9 cellular contexts compared by ENCODE assay signal in genomic region chr17:71118039-71118438, GRCh38.
DNase-seq lines count a peak whose midpoint lies in the region; ATAC-seq and TF ChIP-seq lines count a peak whose summit lies in the region.
"Had no signal": no experiment of that assay in that cellular context is flagged by ENCODE, and none has a peak within 500 bp of the region (broad histone marks: within the 10 kb centered on the region; RNA-seq: fewer than 3 reads in every experiment).

No MANE protein-coding gene starts in this region.

- WGBS in endodermal cell (ENCODE audit: insufficient coverage in 1 of 2, insufficient read length in 1 of 2), 2 experiments = 87 to 88% methylated on average over 4 of the region's 4 CpGs

- no peak overlapping the region for H3K27ac Mint-ChIP-seq in HFFc6
- H3K27ac Mint-ChIP-seq in endodermal cell = no peak overlapping the region
- H3K27ac Mint-ChIP-seq in immature natural killer cell = no peak overlapping the region
- H3K27ac Mint-ChIP-seq in activated naive CD4-positive, alpha-beta T cell treated with anti-CD3 and anti-CD28 coated beads, Interleukin-2, amount 10 ng/mL, durations not matched to agents 7 days and 5 days = no peak overlapping the region
- H3K27ac Mint-ChIP-seq: activated CD4-positive, alpha-beta memory T cell treated with anti-CD3 and anti-CD28 coated beads for 36 hours had no signal

- no peaks in the 10 kb centered on the region for H3K4me1 Mint-ChIP-seq in HFFc6 (ENCODE audit: low read depth)
- peaks cover 29% of the 10 kb centered on the region for H3K4me1 Mint-ChIP-seq in endodermal cell
- H3K4me1 Mint-ChIP-seq in activated T-cell treated with anti-CD3 and anti-CD28 coated beads, Interleukin-2, amount 50 U/mL, for 4 hours (ENCODE audit: low read depth) = no peaks in the 10 kb centered on the region
- H3K4me1 Mint-ChIP-seq in immature natural killer cell = no peaks in the 10 kb centered on the region
- H3K4me1 Mint-ChIP-seq in activated naive CD4-positive, alpha-beta T cell treated with anti-CD3 and anti-CD28 coated beads, Interleukin-2, amount 10 ng/mL, durations not matched to agents 7 days and 5 days = no peaks in the 10 kb centered on the region

- H3K36me3 ChIP-seq in endodermal cell (ENCODE audit: control insufficient read depth, insufficient read depth, low read length) = no peaks in the 10 kb centered on the region

- no peak overlapping the region for H3K9ac ChIP-seq in endodermal cell (ENCODE audit: extremely low read depth, low read length, poor library complexity, severe bottlenecking)

- CTCF ChIA-PET in activated naive CD4-positive, alpha-beta T cell treated with anti-CD3 and anti-CD28 coated beads, Interleukin-2, amount 10 ng/mL, durations not matched to agents 7 days and 5 days (lab: Charles Lee) = no interaction called here

- H3K4me3 Mint-ChIP-seq in HFFc6 (no peak overlapping the region), endodermal cell (no peak overlapping the region), immature natural killer cell (no peak overlapping the region)
- no peak overlapping the region for H3K4me3 Mint-ChIP-seq in activated T-cell treated with anti-CD3 and anti-CD28 coated beads, Interleukin-2, amount 50 U/mL, for 4 hours
- H3K4me3 Mint-ChIP-seq in activated naive CD4-positive, alpha-beta T cell treated with anti-CD3 and anti-CD28 coated beads, Interleukin-2, amount 10 ng/mL, durations not matched to agents 7 days and 5 days = no peak overlapping the region
- H3K4me3 Mint-ChIP-seq: activated CD4-positive, alpha-beta memory T cell treated with anti-CD3 and anti-CD28 coated beads for 36 hours had no signal

- ATAC-seq in activated T-cell treated with anti-CD3 and anti-CD28 coated beads, Interleukin-2, amount 50 U/mL, for 4 hours = no peak

- no peaks in the 10 kb centered on the region for H3K9me3 ChIP-seq in endodermal cell (ENCODE audit: control insufficient read depth, low read length)

- no peaks in the 10 kb centered on the region for H3K4me1 ChIP-seq in endodermal cell (ENCODE audit: control insufficient read depth, insufficient read depth, low read length)

- TF ChIP-seq CTCF in HFFc6 (IDR thresholded peaks at IDR 0.05) (peak; percentile 69), endodermal cell (conservative IDR thresholded peaks at IDR 0.05) (peak; percentile 80), retinal pigment epithelial cell (conservative IDR thresholded peaks at IDR 0.05; ENCODE audit: low read depth, low read length) (peak; percentile 56)

- H3K27me3 Mint-ChIP-seq in HFFc6 (ENCODE audit: insufficient read depth) = no peaks in the 10 kb centered on the region; the same call in 1 of the 2 replicates
- H3K27me3 Mint-ChIP-seq in endodermal cell (ENCODE audit: insufficient read depth) = peaks cover 2% of the 10 kb centered on the region
- H3K27me3 Mint-ChIP-seq in activated T-cell treated with anti-CD3 and anti-CD28 coated beads, Interleukin-2, amount 50 U/mL, for 4 hours (ENCODE audit: low read depth) = no peaks in the 10 kb centered on the region
- H3K27me3 Mint-ChIP-seq in immature natural killer cell (ENCODE audit: low read depth in 3 of 3) = no peaks in the 10 kb centered on the region
- no peaks in the 10 kb centered on the region for H3K27me3 Mint-ChIP-seq in activated naive CD4-positive, alpha-beta T cell treated with anti-CD3 and anti-CD28 coated beads, Interleukin-2, amount 10 ng/mL, durations not matched to agents 7 days and 5 days

- no peaks in the 10 kb centered on the region for H3K27me3 ChIP-seq in endodermal cell (ENCODE audit: control insufficient read depth, insufficient read depth, low read length, poor library complexity, severe bottlenecking)

- H3K36me3 Mint-ChIP-seq in HFFc6 (ENCODE audit: low read depth) (no peaks in the 10 kb centered on the region), endodermal cell (ENCODE audit: low read depth) (no peaks in the 10 kb centered on the region), immature natural killer cell (no peaks in the 10 kb centered on the region)
- no peaks in the 10 kb centered on the region for H3K36me3 Mint-ChIP-seq in activated T-cell treated with anti-CD3 and anti-CD28 coated beads, Interleukin-2, amount 50 U/mL, for 4 hours (ENCODE audit: insufficient read depth)
- H3K36me3 Mint-ChIP-seq in activated naive CD4-positive, alpha-beta T cell treated with anti-CD3 and anti-CD28 coated beads, Interleukin-2, amount 10 ng/mL, durations not matched to agents 7 days and 5 days = no peaks in the 10 kb centered on the region
- H3K36me3 Mint-ChIP-seq: activated CD4-positive, alpha-beta memory T cell treated with anti-CD3 and anti-CD28 coated beads for 36 hours had no signal

- H3K27ac ChIP-seq in endodermal cell (ENCODE audit: low read depth, low read length) = no peak overlapping the region

- H3K9me3 Mint-ChIP-seq in HFFc6 = no peaks in the 10 kb centered on the region
- no peaks in the 10 kb centered on the region for H3K9me3 Mint-ChIP-seq in endodermal cell
- H3K9me3 Mint-ChIP-seq in activated T-cell treated with anti-CD3 and anti-CD28 coated beads, Interleukin-2, amount 50 U/mL, for 4 hours = peaks cover 10% of the 10 kb centered on the region
- H3K9me3 Mint-ChIP-seq in immature natural killer cell = peaks cover 4 to 50% (median 26%) of the 10 kb centered on the region in 6 donors
- peaks cover 7% of the 10 kb centered on the region for H3K9me3 Mint-ChIP-seq in activated naive CD4-positive, alpha-beta T cell treated with anti-CD3 and anti-CD28 coated beads, Interleukin-2, amount 10 ng/mL, durations not matched to agents 7 days and 5 days

- H3K4me3 ChIP-seq in endodermal cell (ENCODE audit: low read length) (no peak overlapping the region), retinal pigment epithelial cell (ENCODE audit: low read length) (no peak overlapping the region)

- no peak for DNase-seq in HFFc6
- DNase-seq in NCI-H345 (lab: John Stamatoyannopoulos, UW) = peak; percentile 63
- peak; percentile 65 for DNase-seq in endodermal cell
- no peak for DNase-seq in retinal pigment epithelial cell (ENCODE audit: low read depth)
- DNase-seq in activated T-cell treated with anti-CD3 and anti-CD28 coated beads, Interleukin-2, amount 50 U/mL, for 4 hours = no peak
- DNase-seq in immature natural killer cell = no peak
- no peak for DNase-seq in activated naive CD4-positive, alpha-beta T cell treated with anti-CD3 and anti-CD28 coated beads, Interleukin-2, amount 10 ng/mL, durations not matched to agents 7 days and 5 days
- DNase-seq: activated CD4-positive, alpha-beta memory T cell treated with anti-CD3 and anti-CD28 coated beads for 36 hours; stimulated activated CD4-positive, alpha-beta T cell treated with anti-CD3 and anti-CD28 coated beads, Interleukin-12 subunit alpha, Interleukin-12 subunit beta, amount 100 ng/mL, for 4 hours had no signal

Comparison
In these comparisons a context has a peak if more than half of its experiments do, and no peak if none do; other contexts are left out.
1. DNase-seq: peak in NCI-H345 (single experiment) and endodermal cell (single experiment); none in HFFc6 (single experiment), retinal pigment epithelial cell (single experiment), activated T-cell treated with anti-CD3 and anti-CD28 coated beads, Interleukin-2, amount 50 U/mL, for 4 hours (single experiment), immature natural killer cell (0 of 3) and activated naive CD4-positive, alpha-beta T cell treated with anti-CD3 and anti-CD28 coated beads, Interleukin-2, amount 10 ng/mL, durations not matched to agents 7 days and 5 days (single experiment).
2. Peak in every context shown above with its lines, with median percentiles within 50 percentile points of each other: CTCF ChIP-seq.